Comparison of ENCODE assay signal across 2 cellular contexts in genomic region chr1:50983403-50983802, GRCh38.
TF ChIP-seq lines count a peak whose summit lies in the region.

No MANE protein-coding gene starts in this region.

TF ChIP-seq in HEK293, 187 proteins besides CTCF, POLR2A, EP300 and RAD21:
- peak; percentile 44; the same call in 1 of the 2 replicates for TF ChIP-seq FEZF1 (tag by site-specific recombination; IDR thresholded peaks at IDR 0.05)
- TF ChIP-seq ZNF155 (tag by site-specific recombination; IDR thresholded peaks at IDR 0.05) = no peak
- 0 out of 2 replicates have a peak, but pooled peaks have one; percentile 18 for TF ChIP-seq ZBTB21 (tag by site-specific recombination; IDR thresholded peaks at IDR 0.05)
- no peak for TF ChIP-seq ZNF121 (tag by site-specific recombination; IDR thresholded peaks at IDR 0.05)
- TF ChIP-seq ZNF18 (tag by site-specific recombination; IDR thresholded peaks at IDR 0.05) = no peak
- peak; percentile 25; the same call in 1 of the 2 replicates for TF ChIP-seq ZNF580 (tag by site-specific recombination; IDR thresholded peaks at IDR 0.05)
- TF ChIP-seq ZIC2 (tag by site-specific recombination; IDR thresholded peaks at IDR 0.05) = no peak
- peak; percentile 28; the same call in 1 of the 2 replicates for TF ChIP-seq ZBTB17 (tag by site-specific recombination; IDR thresholded peaks at IDR 0.05)
- TF ChIP-seq ZNF510 (tag by site-specific recombination; IDR thresholded peaks at IDR 0.05; ENCODE audit: insufficient replicate concordance) = no peak
- TF ChIP-seq ZNF335 (tag by site-specific recombination; conservative IDR thresholded peaks at IDR 0.05) = 0 out of 2 replicates have a peak, but pooled peaks have one; percentile 25
- TF ChIP-seq SP7 (tag by site-specific recombination; IDR thresholded peaks at IDR 0.05) = peak; percentile 93
- TF ChIP-seq ZNF658 (tag by site-specific recombination; IDR thresholded peaks at IDR 0.05) = no peak
- TF ChIP-seq ZNF639 (tag by site-specific recombination; IDR thresholded peaks at IDR 0.05) = no peak
- TF ChIP-seq ZNF707 (tag by site-specific recombination; IDR thresholded peaks at IDR 0.05) = no peak
- TF ChIP-seq ZNF274 (IDR thresholded peaks at IDR 0.05; ENCODE audit: low read length) = no peak
- no peak for TF ChIP-seq ZNF274 (tag by site-specific recombination; IDR thresholded peaks at IDR 0.05; ENCODE audit: borderline replicate concordance)
- TF ChIP-seq ZNF426 (tag by site-specific recombination; IDR thresholded peaks at IDR 0.05) = no peak
- no peak for TF ChIP-seq ZNF341 (tag by site-specific recombination; IDR thresholded peaks at IDR 0.05; ENCODE audit: low read depth)
- 0 out of 2 replicates have a peak, but pooled peaks have one; percentile 13 for TF ChIP-seq PRDM6 (tag by site-specific recombination; IDR thresholded peaks at IDR 0.05)

TF ChIP-seq in GM12878, 131 proteins besides CTCF, POLR2A, EP300 and RAD21:
- TF ChIP-seq NFIC (IDR thresholded peaks at IDR 0.05; ENCODE audit: low read depth, low read length) (no peak), GATAD2B (conservative IDR thresholded peaks at IDR 0.05; ENCODE audit: low read depth) (no peak), CBFB (IDR thresholded peaks at IDR 0.05; ENCODE audit: low read depth) (no peak)
TF ChIP-seq in GM12878: peak in this region for 0.
